1 cellular context compared by ENCODE assay signal in genomic region chr5:77168884-77169254, GRCh38.
TF ChIP-seq lines count a peak whose summit lies in the region.

No MANE protein-coding gene starts in this region.

TF ChIP-seq in HEK293, 187 proteins besides CTCF, POLR2A, EP300 and RAD21 (continued from another document):
- TF ChIP-seq ZNF692 (tag by site-specific recombination; IDR thresholded peaks at IDR 0.05) = no peak
- peak; percentile 95 for TF ChIP-seq ZNF830 (tag by site-specific recombination; IDR thresholded peaks at IDR 0.05; ENCODE audit: low read depth)
- no peak for TF ChIP-seq BCL11B (tag by site-specific recombination; IDR thresholded peaks at IDR 0.05; ENCODE audit: low read depth)
- TF ChIP-seq ZBTB48 (tag by site-specific recombination; IDR thresholded peaks at IDR 0.05) = no peak
- TF ChIP-seq ZIC2 (tag by site-specific recombination; IDR thresholded peaks at IDR 0.05) = no peak
- TF ChIP-seq KLF7 (tag by site-specific recombination; IDR thresholded peaks at IDR 0.05; ENCODE audit: borderline replicate concordance) = 0 out of 2 replicates have a peak, but pooled peaks have one; percentile 45
- no peak for TF ChIP-seq KLF16 (tag by site-specific recombination; IDR thresholded peaks at IDR 0.05)
- TF ChIP-seq ZNF707 (tag by site-specific recombination; IDR thresholded peaks at IDR 0.05) = no peak
- TF ChIP-seq ZNF37A (tag by site-specific recombination; IDR thresholded peaks at IDR 0.05) = peak; percentile 88
- no peak for TF ChIP-seq IKZF3 (tag by site-specific recombination; IDR thresholded peaks at IDR 0.05)
- no peak for TF ChIP-seq ZNF121 (tag by site-specific recombination; IDR thresholded peaks at IDR 0.05)
- no peak for TF ChIP-seq ZNF701 (tag by site-specific recombination; IDR thresholded peaks at IDR 0.05)
- no peak for TF ChIP-seq KLF9 (tag by site-specific recombination; IDR thresholded peaks at IDR 0.05; ENCODE audit: low read depth)
- TF ChIP-seq WT1 (tag by site-specific recombination; IDR thresholded peaks at IDR 0.05) = no peak
- TF ChIP-seq ZNF768 (tag by site-specific recombination; IDR thresholded peaks at IDR 0.05) = no peak
- no peak for TF ChIP-seq ZBTB10 (tag by site-specific recombination; IDR thresholded peaks at IDR 0.05)
- peak; percentile 93 for TF ChIP-seq ZNF561 (tag by site-specific recombination; IDR thresholded peaks at IDR 0.05; ENCODE audit: borderline replicate concordance)
- no peak for TF ChIP-seq ZNF157 (tag by site-specific recombination; IDR thresholded peaks at IDR 0.05)
- no peak for TF ChIP-seq ZNF366 (tag by site-specific recombination; conservative IDR thresholded peaks at IDR 0.05)
- TF ChIP-seq ZBTB11 (tag by site-specific recombination; conservative IDR thresholded peaks at IDR 0.05; ENCODE audit: low read depth) = no peak
- TF ChIP-seq TSHZ1 (tag by site-specific recombination; IDR thresholded peaks at IDR 0.05; ENCODE audit: borderline replicate concordance) = no peak
- no peak for TF ChIP-seq ZBTB17 (tag by site-specific recombination; IDR thresholded peaks at IDR 0.05)
- TF ChIP-seq ZNF654 (tag by site-specific recombination; IDR thresholded peaks at IDR 0.05; ENCODE audit: low read depth) = no peak
